In the genomic region with DNA sequence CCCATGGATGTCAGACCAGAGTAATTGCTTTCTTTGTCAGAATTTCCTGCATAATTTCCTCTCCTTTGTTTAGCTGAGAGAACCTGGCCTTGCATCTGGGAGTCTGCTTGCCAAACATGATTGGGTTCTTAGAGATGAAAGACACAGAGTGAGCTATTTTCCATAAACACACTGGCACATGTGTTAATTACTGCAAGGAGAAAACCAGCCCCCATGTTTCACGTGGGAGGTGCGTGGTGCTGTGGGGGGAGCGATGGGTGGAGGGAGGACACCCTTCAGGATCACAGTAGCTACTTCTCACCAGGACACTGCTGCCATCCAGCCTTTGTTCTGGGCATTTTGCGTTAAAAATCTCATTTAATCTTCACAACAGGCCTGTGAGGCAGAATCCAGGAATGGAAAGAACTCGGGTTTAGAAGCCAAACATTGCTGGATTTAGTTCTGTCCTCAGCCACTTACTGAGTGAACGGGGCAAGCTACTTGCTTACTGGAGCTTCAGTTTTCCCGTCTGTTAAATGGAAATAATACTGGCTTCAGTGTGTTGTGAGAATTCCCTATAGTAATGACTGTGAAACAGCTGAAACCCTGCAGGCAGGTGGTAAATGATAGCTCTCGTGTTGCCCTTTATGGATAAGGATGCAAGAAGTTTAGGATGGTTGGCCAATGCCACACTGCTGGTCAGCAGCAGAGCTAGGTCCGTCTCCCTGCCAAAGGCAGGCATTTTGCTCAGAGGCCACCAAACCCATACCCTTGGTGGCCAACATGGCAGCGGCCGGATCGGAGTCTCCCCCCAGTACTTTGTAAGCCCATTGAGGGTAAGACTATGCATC, we compare ENCODE assay signal across 15 cellular contexts.
A peak's percentile ranks its signal among the peaks of the same experiment; 100 is the strongest.
DNase-seq lines count a peak whose midpoint lies in the region; ATAC-seq and TF ChIP-seq lines count a peak whose summit lies in the region.
"Had no signal": no experiment of that assay in that cellular context is flagged by ENCODE, and none has a peak within 500 bp of the region (broad histone marks: within the 10 kb centered on the region; RNA-seq: fewer than 3 reads in every experiment).

No MANE protein-coding gene starts in this region.

- no peaks in the 10 kb centered on the region for H3K27me3 Mint-ChIP-seq in chondrocyte (ENCODE audit: low read depth)

- H2BK12ac ChIP-seq in mesenchymal stem cell (ENCODE audit: low read length in 2 of 2), result peak overlapping the region in 1 of 2 experiments; percentile 50

- H3K9me3 Mint-ChIP-seq in chondrocyte (ENCODE audit: low read depth), result no peaks in the 10 kb centered on the region

- H3K4me3 Mint-ChIP-seq in chondrocyte (ENCODE audit: unreplicated experiment), result no peak overlapping the region
- H3K4me3 Mint-ChIP-seq: B cell had no signal

- no peaks in the 10 kb centered on the region for H3K36me3 Mint-ChIP-seq in chondrocyte (ENCODE audit: low read depth)

- WGBS in mesenchymal stem cell, result 90% methylated on average over 12 of the region's 12 CpGs

- H3K27ac ChIP-seq in mesenchymal stem cell (ENCODE audit: low read length, poor library complexity, severe bottlenecking), result no peak overlapping the region

- no peak overlapping the region for H4K8ac ChIP-seq in mesenchymal stem cell (ENCODE audit: low read length)

- no peak overlapping the region for H3K4me2 ChIP-seq in mesenchymal stem cell (ENCODE audit: low read length, poor library complexity, severe bottlenecking)

- peak overlapping the region; percentile 30 for H2AK5ac ChIP-seq in mesenchymal stem cell (ENCODE audit: low read length, severe bottlenecking)

- peaks cover 42% of the 10 kb centered on the region for H3K4me1 ChIP-seq in mesenchymal stem cell (ENCODE audit: control insufficient read depth, insufficient read depth, low read depth, low read length)

- no peak overlapping the region for H2BK15ac ChIP-seq in mesenchymal stem cell (ENCODE audit: low read depth, poor library complexity, severe bottlenecking)

- no peak for TF ChIP-seq CTCF in chondrocyte (IDR thresholded peaks at IDR 0.05)

- no peaks in the 10 kb centered on the region for H3K27me3 ChIP-seq in mesenchymal stem cell (ENCODE audit: control insufficient read depth in 1 of 2, insufficient read depth in 1 of 2, low read length in 2 of 2)
- H3K27me3 ChIP-seq: Peyer's patch had no signal

- no peak overlapping the region for H2BK120ac ChIP-seq in mesenchymal stem cell (ENCODE audit: low read depth, low read length)

- H3K23ac ChIP-seq in mesenchymal stem cell (ENCODE audit: low read length in 2 of 2), result no peak overlapping the region

- H3K9me3 ChIP-seq in mesenchymal stem cell (ENCODE audit: control insufficient read depth, low read length), result no peaks in the 10 kb centered on the region
- H3K9me3 ChIP-seq: Peyer's patch had no signal

- DNase-seq in COR-L47 (lab: John Stamatoyannopoulos, UW), result peak; percentile 97
- DNase-seq in NCI-H2029 (lab: John Stamatoyannopoulos, UW), result peak; percentile 69
- peak; percentile 82 for DNase-seq in astrocyte of the hippocampus (ENCODE audit: low read depth, low spot score)
- DNase-seq in mesenchymal stem cell, result no peak
- no peak for DNase-seq in effector CD8-positive, alpha-beta T cell (lab: John Stamatoyannopoulos, UW)
- DNase-seq in chondrocyte (ENCODE audit: low spot score), result no peak
- DNase-seq: activated CD4-positive, alpha-beta T cell treated with anti-CD3 and anti-CD28 coated beads, Interleukin-2, amount 50 U/mL, for 4 hours; IMR-90; NCI-H2171; Peyer's patch; stimulated activated CD4-positive, alpha-beta T cell treated with anti-CD3 and anti-CD28 coated beads, Interleukin-2, amount 100 ng/mL, for 48 hours; stimulated activated naive CD4-positive, alpha-beta T cell had no signal

- peak overlapping the region; percentile 78 for H4K91ac ChIP-seq in mesenchymal stem cell (ENCODE audit: low read length)

- H3K4me1 Mint-ChIP-seq in chondrocyte (ENCODE audit: low read depth), result peaks cover 34% of the 10 kb centered on the region
- H3K4me1 Mint-ChIP-seq: B cell had no signal

- peak overlapping the region; percentile 46 to 73 for H3K18ac ChIP-seq in mesenchymal stem cell (ENCODE audit: low read depth in 1 of 2, low read length in 2 of 2)

- no peak overlapping the region for H3K27ac Mint-ChIP-seq in chondrocyte (ENCODE audit: unreplicated experiment)
- H3K27ac Mint-ChIP-seq: B cell had no signal

- H3K79me1 ChIP-seq in mesenchymal stem cell (replicated peaks; ENCODE audit: low read length, poor library complexity, severe bottlenecking), result no peaks in the 10 kb centered on the region

- H3K4me3 ChIP-seq in mesenchymal stem cell (ENCODE audit: insufficient read depth in 1 of 2, low read depth in 1 of 2, low read length in 2 of 2), result no peak overlapping the region
- H3K4me3 ChIP-seq: Peyer's patch had no signal

- no peak overlapping the region for H2AFZ ChIP-seq in mesenchymal stem cell (ENCODE audit: low read depth, low read length)

- H3K9ac ChIP-seq in mesenchymal stem cell (ENCODE audit: low read length), result no peak overlapping the region

- no peak overlapping the region for H3K14ac ChIP-seq in mesenchymal stem cell (ENCODE audit: low read length in 2 of 2)

- ATAC-seq in GM19035 (IDR thresholded peaks at IDR 0.05; ENCODE audit: unreplicated experiment), result no peak
- ATAC-seq in HG03469 (IDR thresholded peaks at IDR 0.05; ENCODE audit: unreplicated experiment), result no peak

- no peak overlapping the region for H2BK5ac ChIP-seq in mesenchymal stem cell (ENCODE audit: low read depth, low read length, poor library complexity, severe bottlenecking)

- peak overlapping the region in 1 of 2 experiments; percentile 44 for H3K4ac ChIP-seq in mesenchymal stem cell (ENCODE audit: low read depth in 1 of 2, low read length in 2 of 2)

- no peaks in the 10 kb centered on the region for H3K36me3 ChIP-seq in mesenchymal stem cell (ENCODE audit: control insufficient read depth in 1 of 2, insufficient read depth in 2 of 2, low read depth in 1 of 2, low read length in 2 of 2)
- H3K36me3 ChIP-seq: Peyer's patch had no signal

Comparison
In these comparisons a context has a peak if more than half of its experiments do, and no peak if none do; other contexts are left out.
1. DNase-seq: peak in COR-L47 (single experiment), NCI-H2029 (single experiment) and astrocyte of the hippocampus (single experiment); none in mesenchymal stem cell (single experiment), effector CD8-positive, alpha-beta T cell (single experiment) and chondrocyte (single experiment).